In genomic region chr16:58109330-58109729, GRCh38 we compare ENCODE assay signal across 18 cellular contexts. TPM values are rescaled to one million over a fixed set of nuclear protein-coding genes. Genes with fewer than 3 reads are reported as not detected.
DNase-seq lines count a peak whose midpoint lies in the region; ATAC-seq and TF ChIP-seq lines count a peak whose summit lies in the region.
"Had no signal": no experiment of that assay in that cellular context is flagged by ENCODE, and none has a peak within 500 bp of the region (broad histone marks: within the 10 kb centered on the region; RNA-seq: fewer than 3 reads in every experiment).

No MANE protein-coding gene starts in this region.

- peaks cover 3% of the 10 kb centered on the region for H3K4me1 Mint-ChIP-seq in T-helper 17 cell
- H3K4me1 Mint-ChIP-seq in activated CD4-positive, alpha-beta T cell treated with anti-CD3 and anti-CD28 coated beads, Interleukin-2, amount 10 ng/mL, durations not matched to agents 24 days and 14 days = peaks cover 4% of the 10 kb centered on the region
- H3K4me1 Mint-ChIP-seq: activated naive CD4-positive, alpha-beta T cell treated with anti-CD3 and anti-CD28 coated beads, Interleukin-2, amount 50 U/mL, for 24 hours had no signal

- peaks cover 16% of the 10 kb centered on the region; the same call in 1 of the 2 replicates for H4K20me1 ChIP-seq in BLaER1

- TF ChIP-seq CTCF in adrenal gland (IDR thresholded peaks at IDR 0.05) = no peak

- whole genome bisulfite sequencing in adrenal gland, 4 donors = 75 to 92% (median 78%) methylated on average over 7 to 8 of the region's 8 CpGs

- intact Hi-C loops in activated CD4-positive, alpha-beta T cell treated with anti-CD3 and anti-CD28 coated beads, Interleukin-2, amount 10 ng/mL, durations not matched to agents 24 days and 14 days (cut with micrococcal nuclease) = no loop called here
- intact Hi-C loops in adrenal gland (cut with DNase I) = no loop called here

- H3K4me1 ChIP-seq in BLaER1 = peaks cover 41% of the 10 kb centered on the region
- no peaks in the 10 kb centered on the region for H3K4me1 ChIP-seq in adrenal gland (replicated peaks in 1 of 2)
- H3K4me1 ChIP-seq: A549, tibial artery had no signal

- no peaks in the 10 kb centered on the region for H3K27me3 Mint-ChIP-seq in T-helper 17 cell
- H3K27me3 Mint-ChIP-seq in activated CD4-positive, alpha-beta T cell treated with anti-CD3 and anti-CD28 coated beads, Interleukin-2, amount 10 ng/mL, durations not matched to agents 24 days and 14 days = no peaks in the 10 kb centered on the region
- H3K27me3 Mint-ChIP-seq: activated naive CD4-positive, alpha-beta T cell treated with anti-CD3 and anti-CD28 coated beads, Interleukin-2, amount 50 U/mL, for 24 hours had no signal

- H3K36me3 Mint-ChIP-seq in T-helper 17 cell (ENCODE audit: low read depth) = peaks cover 11% of the 10 kb centered on the region
- H3K36me3 Mint-ChIP-seq in activated CD4-positive, alpha-beta T cell treated with anti-CD3 and anti-CD28 coated beads, Interleukin-2, amount 10 ng/mL, durations not matched to agents 24 days and 14 days (ENCODE audit: low read depth) = peaks cover 17% of the 10 kb centered on the region

- TF ChIP-seq POLR2A in adrenal gland (IDR thresholded peaks at IDR 0.05) = no peak

- H3K4me2 ChIP-seq in BLaER1 = peak overlapping the region; percentile 45
- H3K4me2 ChIP-seq: A549 had no signal

- H3K27ac ChIP-seq in BLaER1 = no peak overlapping the region
- H3K27ac ChIP-seq in adrenal gland = no peak overlapping the region
- H3K27ac ChIP-seq: A549, heart left ventricle, tibial artery had no signal

- DNase-seq in T-helper 17 cell = no peak
- DNase-seq in activated CD4-positive, alpha-beta T cell treated with anti-CD3 and anti-CD28 coated beads, Interleukin-2, amount 10 ng/mL, durations not matched to agents 24 days and 14 days = no peak
- no peak for DNase-seq in adrenal gland
- DNase-seq in NCI-H748 (lab: John Stamatoyannopoulos, UW; ENCODE audit: unreplicated experiment) = no peak
- DNase-seq: activated CD8-positive, alpha-beta T cell treated with anti-CD3 and anti-CD28 coated beads, Interleukin-2, amount 10 ng/mL, durations not matched to agents 7 days and 5 days; activated T-cell treated with anti-CD3 and anti-CD28 coated beads, Interleukin-2, amount 50 U/mL, for 4 hours; DMS53; H7; heart left ventricle; occipital lobe; stimulated activated naive CD4-positive, alpha-beta T cell treated with Interleukin-2 at 50 U/mL for 16 hours; tibial artery had no signal

- H3K9me3 ChIP-seq in BLaER1 (no peaks in the 10 kb centered on the region), T-helper 17 cell (ENCODE audit: control insufficient read depth, low read length, poor library complexity, severe bottlenecking) (no peaks in the 10 kb centered on the region), adrenal gland (replicated peaks in 1 of 3) (no peaks in the 10 kb centered on the region)
- H3K9me3 ChIP-seq: A549, heart left ventricle, tibial artery had no signal

- no peak overlapping the region for H3K4me3 Mint-ChIP-seq in T-helper 17 cell
- H3K4me3 Mint-ChIP-seq in activated CD4-positive, alpha-beta T cell treated with anti-CD3 and anti-CD28 coated beads, Interleukin-2, amount 10 ng/mL, durations not matched to agents 24 days and 14 days = no peak overlapping the region
- H3K4me3 Mint-ChIP-seq: activated CD8-positive, alpha-beta T cell treated with anti-CD3 and anti-CD28 coated beads, Interleukin-2, amount 10 ng/mL, durations not matched to agents 7 days and 5 days; activated naive CD4-positive, alpha-beta T cell treated with anti-CD3 and anti-CD28 coated beads, Interleukin-2, amount 50 U/mL, for 24 hours; activated T-cell treated with anti-CD3 and anti-CD28 coated beads, Interleukin-2, amount 50 U/mL, for 4 hours had no signal

- peak; percentile 73 for ATAC-seq in GM19463 (IDR thresholded peaks at IDR 0.05; ENCODE audit: unreplicated experiment)
- ATAC-seq in HG03196 (IDR thresholded peaks at IDR 0.05; ENCODE audit: unreplicated experiment) = peak; percentile 50
- no peak for ATAC-seq in T-helper 17 cell
- ATAC-seq in esophagus mucosa = no peak
- ATAC-seq: activated CD8-positive, alpha-beta T cell treated with anti-CD3 and anti-CD28 coated beads, Interleukin-2, amount 10 ng/mL, durations not matched to agents 7 days and 5 days; activated T-cell treated with anti-CD3 and anti-CD28 coated beads, Interleukin-2, amount 50 U/mL, for 4 hours; heart left ventricle had no signal

- no peak overlapping the region for H3K9ac ChIP-seq in BLaER1

- H3K36me3 ChIP-seq in BLaER1 (peaks cover 25% of the 10 kb centered on the region), adrenal gland (replicated peaks in 1 of 2) (peaks cover 0 to 20% of the 10 kb centered on the region in 2 donors)

- no peaks in the 10 kb centered on the region for H3K9me3 Mint-ChIP-seq in activated CD4-positive, alpha-beta T cell treated with anti-CD3 and anti-CD28 coated beads, Interleukin-2, amount 10 ng/mL, durations not matched to agents 24 days and 14 days
- H3K9me3 Mint-ChIP-seq: activated naive CD4-positive, alpha-beta T cell treated with anti-CD3 and anti-CD28 coated beads, Interleukin-2, amount 50 U/mL, for 24 hours; activated T-cell treated with anti-CD3 and anti-CD28 coated beads, Interleukin-2, amount 50 U/mL, for 4 hours had no signal

- H3K4me3 ChIP-seq in BLaER1 (no peak overlapping the region), adrenal gland (no peak overlapping the region)
- H3K4me3 ChIP-seq: A549, heart left ventricle, tibial artery had no signal

- H3K27ac Mint-ChIP-seq in T-helper 17 cell = peak overlapping the region; percentile 47
- H3K27ac Mint-ChIP-seq in activated CD4-positive, alpha-beta T cell treated with anti-CD3 and anti-CD28 coated beads, Interleukin-2, amount 10 ng/mL, durations not matched to agents 24 days and 14 days = no peak overlapping the region
- H3K27ac Mint-ChIP-seq: activated CD8-positive, alpha-beta T cell treated with anti-CD3 and anti-CD28 coated beads, Interleukin-2, amount 10 ng/mL, durations not matched to agents 7 days and 5 days; activated naive CD4-positive, alpha-beta T cell treated with anti-CD3 and anti-CD28 coated beads, Interleukin-2, amount 50 U/mL, for 24 hours had no signal

- no peaks in the 10 kb centered on the region for H3K27me3 ChIP-seq in BLaER1
- H3K27me3 ChIP-seq in adrenal gland = no peaks in the 10 kb centered on the region
- H3K27me3 ChIP-seq: heart left ventricle, tibial artery had no signal

RNA-seq across cellular contexts. Expression of gene CFAP20, which starts 19.9 kb away (rescaled TPM):
- total RNA-seq in T-helper 17 cell (100 to 1,000 TPM; 121 to 195 TPM), esophagus mucosa (15.8 TPM), adrenal gland (10 to 100 TPM; 18.6 to 57.9 (median 33.4) TPM)
- total RNA-seq in activated CD4-positive, alpha-beta T cell treated with anti-CD3 and anti-CD28 coated beads, Interleukin-2, amount 10 ng/mL, durations not matched to agents 24 days and 14 days = 62.7 and 63.2 TPM in 2 replicates
- polyA plus RNA-seq in adrenal gland = 10 to 100 TPM; 17.1 to 62.5 (median 18.4) TPM

Comparison
In these comparisons a context has a peak if more than half of its experiments do, and no peak if none do; other contexts are left out.
1. ATAC-seq: peak in GM19463 (single experiment) and HG03196 (single experiment); none in T-helper 17 cell (single experiment) and esophagus mucosa (single experiment).